ENCODE assay signal across 10 cellular contexts in genomic region chr12:109544955-109545531, GRCh38. TPM values are rescaled to one million over a fixed set of nuclear protein-coding genes. Genes with fewer than 3 reads are reported as not detected.
DNase-seq lines count a peak whose midpoint lies in the region; ATAC-seq and TF ChIP-seq lines count a peak whose summit lies in the region.
"Had no signal": no experiment of that assay in that cellular context is flagged by ENCODE, and none has a peak within 500 bp of the region (broad histone marks: within the 10 kb centered on the region; RNA-seq: fewer than 3 reads in every experiment).

No MANE protein-coding gene starts in this region.

- DNase-seq in Calu3: peak; percentile 40
- DNase-seq in LNCaP clone FGC (ENCODE audit: low read depth): peak; percentile 57
- DNase-seq in astrocyte of the hippocampus (ENCODE audit: low read depth, low spot score): peak; percentile 28
- peak in 1 of 2 donors; percentile 70 for DNase-seq in left lung
- DNase-seq in stimulated activated naive CD4-positive, alpha-beta T cell (lab: John Stamatoyannopoulos, UW): no peak
- DNase-seq in HuH-7.5 (ENCODE audit: low spot score): no peak
- no peak for DNase-seq in ascending aorta (ENCODE audit: low spot score in 2 of 2)
- DNase-seq in lower leg skin (ENCODE audit: low spot score in 2 of 2): no peak
- DNase-seq: activated naive CD4-positive, alpha-beta T cell treated with anti-CD3 and anti-CD28 coated beads, Interleukin-2, amount 50 U/mL, for 16 hours had no signal

- no peak overlapping the region for H3K27ac Mint-ChIP-seq in Calu3 (ENCODE audit: unreplicated experiment)

- H3K4me3 Mint-ChIP-seq in Calu3 (ENCODE audit: low read depth, unreplicated experiment): no peak overlapping the region
- H3K4me3 Mint-ChIP-seq: IgD-negative memory B cell had no signal

- no peaks in the 10 kb centered on the region for H3K4me1 ChIP-seq in left lung
- H3K4me1 ChIP-seq in ascending aorta: no peaks in the 10 kb centered on the region

- TF ChIP-seq POLR2A in lower leg skin (IDR thresholded peaks at IDR 0.05): no peak

- peaks cover 0 to 30% of the 10 kb centered on the region in 2 donors for H3K27me3 ChIP-seq in left lung
- H3K27me3 ChIP-seq in ascending aorta: no peaks in the 10 kb centered on the region

- H3K36me3 Mint-ChIP-seq in Calu3 (ENCODE audit: insufficient read depth, unreplicated experiment): no peaks in the 10 kb centered on the region
- H3K36me3 Mint-ChIP-seq: IgD-negative memory B cell had no signal

- peak; percentile 16 for ATAC-seq in left lung

- H3K27ac ChIP-seq in left lung (no peak overlapping the region), ascending aorta (no peak overlapping the region)

- peaks cover 8% of the 10 kb centered on the region for H3K4me1 Mint-ChIP-seq in Calu3 (ENCODE audit: low read depth, unreplicated experiment)
- H3K4me1 Mint-ChIP-seq: IgD-negative memory B cell had no signal

- H3K36me3 ChIP-seq in left lung (no peaks in the 10 kb centered on the region), ascending aorta (peaks cover 0 to 13% of the 10 kb centered on the region in 2 donors)

- WGBS in lower leg skin, 2 donors: 17 to 28% methylated on average over 1 to 5 of the region's 7 CpGs

- intact Hi-C loops in Calu3 (cut with micrococcal nuclease; ENCODE audit: unreplicated experiment) (no loop called here), left lung (cut with DNase I) (no loop called here), ascending aorta (cut with DNase I) (no loop called here), lower leg skin (cut with DNase I; ENCODE audit: low total_unique reads) (no loop called here)

- H3K9me3 ChIP-seq in left lung (no peaks in the 10 kb centered on the region), ascending aorta (no peaks in the 10 kb centered on the region)

- TF ChIP-seq CTCF in Calu3 (IDR thresholded peaks at IDR 0.05; ENCODE audit: unreplicated experiment) (no peak), LNCaP clone FGC (IDR thresholded peaks at IDR 0.05; ENCODE audit: control insufficient read depth, extremely low read depth, insufficient read depth) (no peak), left lung (IDR thresholded peaks at IDR 0.05) (no peak), ascending aorta (IDR thresholded peaks at IDR 0.05) (no peak), lower leg skin (IDR thresholded peaks at IDR 0.05) (no peak)

- no TSS peak for BruUV-seq in Calu3 (replicated peaks; lab: Mats Ljungman, UMichigan)

- peaks cover 38% of the 10 kb centered on the region for H3K27me3 Mint-ChIP-seq in Calu3 (ENCODE audit: unreplicated experiment)
- H3K27me3 Mint-ChIP-seq: IgD-negative memory B cell had no signal

- H3K4me3 ChIP-seq in LNCaP clone FGC (ENCODE audit: low read depth, low read length) (no peak overlapping the region), left lung (no peak overlapping the region), ascending aorta (no peak overlapping the region), lower leg skin (ENCODE audit: low read depth, poor library complexity, severe bottlenecking) (no peak overlapping the region)

- H3K9me3 Mint-ChIP-seq in Calu3 (ENCODE audit: low read depth, unreplicated experiment): no peaks in the 10 kb centered on the region
- H3K9me3 Mint-ChIP-seq: IgD-negative memory B cell had no signal

- CTCF ChIA-PET in Calu3 (lab: Charles Lee): interaction anchor here (0.5 kb wide), 1 partner anchor 214 kb away, joined by 3 read pairs; no protein-coding TSS in a partner anchor

RNA-seq across cellular contexts. Expression of gene MMAB, which starts 28.3 kb away (rescaled TPM):
- total RNA-seq in Calu3 (2022) (70.2 and 82.8 TPM in 2 replicates), left lung (10 to 100 TPM; 43.9 to 76.1 TPM), ascending aorta (43.5 TPM), lower leg skin (10 to 100 TPM; 15.1 to 31.0 (median 21.7) TPM)

RNA-seq across cellular contexts. Expression of gene MVK, which starts 28.6 kb away (rescaled TPM):
- total RNA-seq in Calu3 (2022) (41.6 and 46.7 TPM in 2 replicates), left lung (10 to 100 TPM; 23.3 to 46.1 TPM), ascending aorta (53.1 TPM), lower leg skin (10 to 100 TPM; 50.1 to 71.9 (median 61.9) TPM)

Comparison
In these comparisons a context has a peak if more than half of its experiments do, and no peak if none do; other contexts are left out.
1. DNase-seq: peak in Calu3 (single experiment), LNCaP clone FGC (single experiment) and astrocyte of the hippocampus (single experiment); none in stimulated activated naive CD4-positive, alpha-beta T cell (0 of 6), HuH-7.5 (single experiment), ascending aorta (0 of 2) and lower leg skin (0 of 2).